Comparison of ENCODE assay signal across 1 cellular context in genomic region chr7:129825554-129826267, GRCh38.
TF ChIP-seq lines count a peak whose summit lies in the region.

No MANE protein-coding gene starts in this region.

TF ChIP-seq in K562, 482 proteins besides CTCF, POLR2A, EP300 and RAD21 (continued from another document and continues in another):
- TF ChIP-seq, protein P1, sequence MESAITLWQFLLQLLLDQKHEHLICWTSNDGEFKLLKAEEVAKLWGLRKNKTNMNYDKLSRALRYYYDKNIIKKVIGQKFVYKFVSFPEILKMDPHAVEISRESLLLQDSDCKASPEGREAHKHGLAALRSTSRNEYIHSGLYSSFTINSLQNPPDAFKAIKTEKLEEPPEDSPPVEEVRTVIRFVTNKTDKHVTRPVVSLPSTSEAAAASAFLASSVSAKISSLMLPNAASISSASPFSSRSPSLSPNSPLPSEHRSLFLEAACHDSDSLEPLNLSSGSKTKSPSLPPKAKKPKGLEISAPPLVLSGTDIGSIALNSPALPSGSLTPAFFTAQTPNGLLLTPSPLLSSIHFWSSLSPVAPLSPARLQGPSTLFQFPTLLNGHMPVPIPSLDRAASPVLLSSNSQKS (CRISPR knock-in tag; IDR thresholded peaks at IDR 0.05) = 0 out of 2 replicates have a peak, but pooled peaks have one; percentile 66
- TF ChIP-seq, protein P2, sequence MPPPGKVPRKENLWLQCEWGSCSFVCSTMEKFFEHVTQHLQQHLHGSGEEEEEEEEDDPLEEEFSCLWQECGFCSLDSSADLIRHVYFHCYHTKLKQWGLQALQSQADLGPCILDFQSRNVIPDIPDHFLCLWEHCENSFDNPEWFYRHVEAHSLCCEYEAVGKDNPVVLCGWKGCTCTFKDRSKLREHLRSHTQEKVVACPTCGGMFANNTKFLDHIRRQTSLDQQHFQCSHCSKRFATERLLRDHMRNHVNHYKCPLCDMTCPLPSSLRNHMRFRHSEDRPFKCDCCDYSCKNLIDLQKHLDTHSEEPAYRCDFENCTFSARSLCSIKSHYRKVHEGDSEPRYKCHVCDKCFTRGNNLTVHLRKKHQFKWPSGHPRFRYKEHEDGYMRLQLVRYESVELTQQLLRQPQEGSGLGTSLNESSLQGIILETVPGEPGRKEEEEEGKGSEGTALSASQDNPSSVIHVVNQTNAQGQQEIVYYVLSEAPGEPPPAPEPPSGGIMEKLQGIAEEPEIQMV (tag; conservative IDR thresholded peaks at IDR 0.05; ENCODE audit: low read depth) = no peak
- TF ChIP-seq, protein P3, sequence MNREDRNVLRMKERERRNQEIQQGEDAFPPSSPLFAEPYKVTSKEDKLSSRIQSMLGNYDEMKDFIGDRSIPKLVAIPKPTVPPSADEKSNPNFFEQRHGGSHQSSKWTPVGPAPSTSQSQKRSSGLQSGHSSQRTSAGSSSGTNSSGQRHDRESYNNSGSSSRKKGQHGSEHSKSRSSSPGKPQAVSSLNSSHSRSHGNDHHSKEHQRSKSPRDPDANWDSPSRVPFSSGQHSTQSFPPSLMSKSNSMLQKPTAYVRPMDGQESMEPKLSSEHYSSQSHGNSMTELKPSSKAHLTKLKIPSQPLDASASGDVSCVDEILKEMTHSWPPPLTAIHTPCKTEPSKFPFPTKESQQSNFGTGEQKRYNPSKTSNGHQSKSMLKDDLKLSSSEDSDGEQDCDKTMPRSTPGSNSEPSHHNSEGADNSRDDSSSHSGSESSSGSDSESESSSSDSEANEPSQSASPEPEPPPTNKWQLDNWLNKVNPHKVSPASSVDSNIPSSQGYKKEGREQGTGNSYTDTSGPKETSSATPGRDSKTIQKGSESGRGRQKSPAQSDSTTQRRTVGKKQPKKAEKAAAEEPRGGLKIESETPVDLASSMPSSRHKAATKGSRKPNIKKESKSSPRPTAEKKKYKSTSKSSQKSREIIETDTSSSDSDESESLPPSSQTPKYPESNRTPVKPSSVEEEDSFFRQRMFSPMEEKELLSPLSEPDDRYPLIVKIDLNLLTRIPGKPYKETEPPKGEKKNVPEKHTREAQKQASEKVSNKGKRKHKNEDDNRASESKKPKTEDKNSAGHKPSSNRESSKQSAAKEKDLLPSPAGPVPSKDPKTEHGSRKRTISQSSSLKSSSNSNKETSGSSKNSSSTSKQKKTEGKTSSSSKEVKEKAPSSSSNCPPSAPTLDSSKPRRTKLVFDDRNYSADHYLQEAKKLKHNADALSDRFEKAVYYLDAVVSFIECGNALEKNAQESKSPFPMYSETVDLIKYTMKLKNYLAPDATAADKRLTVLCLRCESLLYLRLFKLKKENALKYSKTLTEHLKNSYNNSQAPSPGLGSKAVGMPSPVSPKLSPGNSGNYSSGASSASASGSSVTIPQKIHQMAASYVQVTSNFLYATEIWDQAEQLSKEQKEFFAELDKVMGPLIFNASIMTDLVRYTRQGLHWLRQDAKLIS (CRISPR knock-in tag; IDR thresholded peaks at IDR 0.05) = 0 out of 2 replicates have a peak, but pooled peaks have one; percentile 49
- no peak for TF ChIP-seq RFX7 (CRISPR knock-in tag; IDR thresholded peaks at IDR 0.05)
- 0 out of 4 replicates have a peak, but pooled peaks of 1 of the 2 experiments have one; percentile 16 for TF ChIP-seq NRF1 (conservative IDR thresholded peaks at IDR 0.05 in 1 of 2, IDR thresholded peaks at IDR 0.05 in 1 of 2)
- TF ChIP-seq, protein P4, sequence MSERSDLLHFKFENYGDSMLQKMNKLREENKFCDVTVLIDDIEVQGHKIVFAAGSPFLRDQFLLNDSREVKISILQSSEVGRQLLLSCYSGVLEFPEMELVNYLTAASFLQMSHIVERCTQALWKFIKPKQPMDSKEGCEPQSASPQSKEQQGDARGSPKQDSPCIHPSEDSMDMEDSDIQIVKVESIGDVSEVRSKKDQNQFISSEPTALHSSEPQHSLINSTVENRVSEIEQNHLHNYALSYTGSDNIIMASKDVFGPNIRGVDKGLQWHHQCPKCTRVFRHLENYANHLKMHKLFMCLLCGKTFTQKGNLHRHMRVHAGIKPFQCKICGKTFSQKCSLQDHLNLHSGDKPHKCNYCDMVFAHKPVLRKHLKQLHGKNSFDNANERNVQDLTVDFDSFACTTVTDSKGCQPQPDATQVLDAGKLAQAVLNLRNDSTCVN (CRISPR knock-in tag; IDR thresholded peaks at IDR 0.05) = 0 out of 2 replicates have a peak, but pooled peaks have one; percentile 7
- TF ChIP-seq MTF1 (CRISPR knock-in tag; IDR thresholded peaks at IDR 0.05; ENCODE audit: borderline replicate concordance) = peak; percentile 71; the same call in 1 of the 2 replicates
- peak; percentile 55; the same call in 1 of the 2 replicates for TF ChIP-seq PHB (CRISPR knock-in tag; IDR thresholded peaks at IDR 0.05)
- 0 out of 2 replicates have a peak, but pooled peaks have one; percentile 38 for TF ChIP-seq CBX5 (IDR thresholded peaks at IDR 0.05; ENCODE audit: borderline replicate concordance, low read depth)
- no peak for TF ChIP-seq ELF2 (CRISPR knock-in tag; IDR thresholded peaks at IDR 0.05)
- peak; percentile 75; the same call in 1 of the 2 replicates for TF ChIP-seq GATAD2A (IDR thresholded peaks at IDR 0.05)
- peak; percentile 71 for TF ChIP-seq ARID2 (IDR thresholded peaks at IDR 0.05)
- no peak for TF ChIP-seq ETV1 (tag; conservative IDR thresholded peaks at IDR 0.05; ENCODE audit: low read depth)
- TF ChIP-seq, protein P5, sequence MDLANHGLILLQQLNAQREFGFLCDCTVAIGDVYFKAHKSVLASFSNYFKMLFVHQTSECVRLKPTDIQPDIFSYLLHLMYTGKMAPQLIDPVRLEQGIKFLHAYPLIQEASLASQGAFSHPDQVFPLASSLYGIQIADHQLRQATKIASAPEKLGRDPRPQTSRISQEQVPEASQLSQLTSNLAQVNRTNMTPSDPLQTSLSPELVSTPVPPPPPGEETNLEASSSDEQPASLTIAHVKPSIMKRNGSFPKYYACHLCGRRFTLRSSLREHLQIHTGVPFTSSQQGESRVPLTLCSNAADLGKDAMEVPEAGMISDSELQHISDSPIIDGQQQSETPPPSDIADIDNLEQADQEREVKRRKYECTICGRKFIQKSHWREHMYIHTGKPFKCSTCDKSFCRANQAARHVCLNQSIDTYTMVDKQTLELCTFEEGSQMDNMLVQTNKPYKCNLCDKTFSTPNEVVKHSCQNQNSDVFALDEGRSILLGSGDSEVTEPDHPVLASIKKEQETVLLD (IDR thresholded peaks at IDR 0.05) = 0 out of 2 replicates have a peak, but pooled peaks have one; percentile 59
- TF ChIP-seq FOSL1 (tag; conservative IDR thresholded peaks at IDR 0.05) = 0 out of 2 replicates have a peak, but pooled peaks have one; percentile 29
- TF ChIP-seq SMAD4 (CRISPR knock-in tag; conservative IDR thresholded peaks at IDR 0.05) = 0 out of 2 replicates have a peak, but pooled peaks have one; percentile 6
- TF ChIP-seq RB1 (IDR thresholded peaks at IDR 0.05; ENCODE audit: low read depth) = peak; percentile 77; the same call in 1 of the 2 replicates
- TF ChIP-seq ZFX (CRISPR knock-in tag; IDR thresholded peaks at IDR 0.05) = peak; percentile 68
- no peak for TF ChIP-seq WHSC1 (IDR thresholded peaks at IDR 0.05; ENCODE audit: low read length)
- TF ChIP-seq, protein P6, sequence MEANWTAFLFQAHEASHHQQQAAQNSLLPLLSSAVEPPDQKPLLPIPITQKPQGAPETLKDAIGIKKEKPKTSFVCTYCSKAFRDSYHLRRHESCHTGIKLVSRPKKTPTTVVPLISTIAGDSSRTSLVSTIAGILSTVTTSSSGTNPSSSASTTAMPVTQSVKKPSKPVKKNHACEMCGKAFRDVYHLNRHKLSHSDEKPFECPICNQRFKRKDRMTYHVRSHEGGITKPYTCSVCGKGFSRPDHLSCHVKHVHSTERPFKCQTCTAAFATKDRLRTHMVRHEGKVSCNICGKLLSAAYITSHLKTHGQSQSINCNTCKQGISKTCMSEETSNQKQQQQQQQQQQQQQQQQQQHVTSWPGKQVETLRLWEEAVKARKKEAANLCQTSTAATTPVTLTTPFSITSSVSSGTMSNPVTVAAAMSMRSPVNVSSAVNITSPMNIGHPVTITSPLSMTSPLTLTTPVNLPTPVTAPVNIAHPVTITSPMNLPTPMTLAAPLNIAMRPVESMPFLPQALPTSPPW (CRISPR knock-in tag; IDR thresholded peaks at IDR 0.05) = peak; percentile 98
- TF ChIP-seq RAD51 (IDR thresholded peaks at IDR 0.05; ENCODE audit: borderline replicate concordance, low read depth) = no peak
- TF ChIP-seq MAZ (CRISPR knock-in tag; conservative IDR thresholded peaks at IDR 0.05 in 1 of 2, IDR thresholded peaks at IDR 0.05 in 1 of 2) = peak; percentile 90 to 97
- no peak for TF ChIP-seq HDAC6 (IDR thresholded peaks at IDR 0.05; ENCODE audit: low read depth, low read length)
- no peak for TF ChIP-seq ZNF764 (CRISPR knock-in tag; IDR thresholded peaks at IDR 0.05; ENCODE audit: low read depth)
- TF ChIP-seq, protein P7, sequence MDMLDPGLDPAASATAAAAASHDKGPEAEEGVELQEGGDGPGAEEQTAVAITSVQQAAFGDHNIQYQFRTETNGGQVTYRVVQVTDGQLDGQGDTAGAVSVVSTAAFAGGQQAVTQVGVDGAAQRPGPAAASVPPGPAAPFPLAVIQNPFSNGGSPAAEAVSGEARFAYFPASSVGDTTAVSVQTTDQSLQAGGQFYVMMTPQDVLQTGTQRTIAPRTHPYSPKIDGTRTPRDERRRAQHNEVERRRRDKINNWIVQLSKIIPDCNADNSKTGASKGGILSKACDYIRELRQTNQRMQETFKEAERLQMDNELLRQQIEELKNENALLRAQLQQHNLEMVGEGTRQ (CRISPR knock-in tag; IDR thresholded peaks at IDR 0.05) = no peak
- TF ChIP-seq CREB1 (IDR thresholded peaks at IDR 0.05) = no peak
- TF ChIP-seq CREB1 (CRISPR knock-in tag; IDR thresholded peaks at IDR 0.05) = 0 out of 2 replicates have a peak, but pooled peaks have one; percentile 52
- no peak for TF ChIP-seq CHD4 (IDR thresholded peaks at IDR 0.05; ENCODE audit: insufficient read depth, insufficient replicate concordance, low read depth, low read length, poor library complexity, severe bottlenecking)
- TF ChIP-seq, protein P8, sequence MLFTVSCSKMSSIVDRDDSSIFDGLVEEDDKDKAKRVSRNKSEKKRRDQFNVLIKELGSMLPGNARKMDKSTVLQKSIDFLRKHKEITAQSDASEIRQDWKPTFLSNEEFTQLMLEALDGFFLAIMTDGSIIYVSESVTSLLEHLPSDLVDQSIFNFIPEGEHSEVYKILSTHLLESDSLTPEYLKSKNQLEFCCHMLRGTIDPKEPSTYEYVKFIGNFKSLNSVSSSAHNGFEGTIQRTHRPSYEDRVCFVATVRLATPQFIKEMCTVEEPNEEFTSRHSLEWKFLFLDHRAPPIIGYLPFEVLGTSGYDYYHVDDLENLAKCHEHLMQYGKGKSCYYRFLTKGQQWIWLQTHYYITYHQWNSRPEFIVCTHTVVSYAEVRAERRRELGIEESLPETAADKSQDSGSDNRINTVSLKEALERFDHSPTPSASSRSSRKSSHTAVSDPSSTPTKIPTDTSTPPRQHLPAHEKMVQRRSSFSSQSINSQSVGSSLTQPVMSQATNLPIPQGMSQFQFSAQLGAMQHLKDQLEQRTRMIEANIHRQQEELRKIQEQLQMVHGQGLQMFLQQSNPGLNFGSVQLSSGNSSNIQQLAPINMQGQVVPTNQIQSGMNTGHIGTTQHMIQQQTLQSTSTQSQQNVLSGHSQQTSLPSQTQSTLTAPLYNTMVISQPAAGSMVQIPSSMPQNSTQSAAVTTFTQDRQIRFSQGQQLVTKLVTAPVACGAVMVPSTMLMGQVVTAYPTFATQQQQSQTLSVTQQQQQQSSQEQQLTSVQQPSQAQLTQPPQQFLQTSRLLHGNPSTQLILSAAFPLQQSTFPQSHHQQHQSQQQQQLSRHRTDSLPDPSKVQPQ (CRISPR knock-in tag; IDR thresholded peaks at IDR 0.05; ENCODE audit: borderline replicate concordance) = peak; percentile 51; the same call in 1 of the 2 replicates
- peak; percentile 33 for TF ChIP-seq HMGN3 (IDR thresholded peaks at IDR 0.05; ENCODE audit: borderline replicate concordance, extremely low read depth, insufficient read length, low read depth, low read length)
- peak in 1 of 2 experiments; percentile 53; a peak in 1 of 4 replicates for TF ChIP-seq ZNF639 (CRISPR knock-in tag; conservative IDR thresholded peaks at IDR 0.05 in 1 of 2, IDR thresholded peaks at IDR 0.05 in 1 of 2)
- TF ChIP-seq HDAC1 (IDR thresholded peaks at IDR 0.05) = peak in 1 of 2 experiments; percentile 11; a peak in 1 of 4 replicates
- TF ChIP-seq TOE1 (IDR thresholded peaks at IDR 0.05; ENCODE audit: borderline replicate concordance) = peak; percentile 22; the same call in 1 of the 2 replicates
- TF ChIP-seq TOE1 (CRISPR knock-in tag; IDR thresholded peaks at IDR 0.05; ENCODE audit: borderline replicate concordance, low read depth) = no peak
- TF ChIP-seq SMARCA5 (IDR thresholded peaks at IDR 0.05) = no peak
- 0 out of 2 replicates have a peak, but pooled peaks have one; percentile 69 for TF ChIP-seq HLTF (IDR thresholded peaks at IDR 0.05)
- TF ChIP-seq, protein P9, sequence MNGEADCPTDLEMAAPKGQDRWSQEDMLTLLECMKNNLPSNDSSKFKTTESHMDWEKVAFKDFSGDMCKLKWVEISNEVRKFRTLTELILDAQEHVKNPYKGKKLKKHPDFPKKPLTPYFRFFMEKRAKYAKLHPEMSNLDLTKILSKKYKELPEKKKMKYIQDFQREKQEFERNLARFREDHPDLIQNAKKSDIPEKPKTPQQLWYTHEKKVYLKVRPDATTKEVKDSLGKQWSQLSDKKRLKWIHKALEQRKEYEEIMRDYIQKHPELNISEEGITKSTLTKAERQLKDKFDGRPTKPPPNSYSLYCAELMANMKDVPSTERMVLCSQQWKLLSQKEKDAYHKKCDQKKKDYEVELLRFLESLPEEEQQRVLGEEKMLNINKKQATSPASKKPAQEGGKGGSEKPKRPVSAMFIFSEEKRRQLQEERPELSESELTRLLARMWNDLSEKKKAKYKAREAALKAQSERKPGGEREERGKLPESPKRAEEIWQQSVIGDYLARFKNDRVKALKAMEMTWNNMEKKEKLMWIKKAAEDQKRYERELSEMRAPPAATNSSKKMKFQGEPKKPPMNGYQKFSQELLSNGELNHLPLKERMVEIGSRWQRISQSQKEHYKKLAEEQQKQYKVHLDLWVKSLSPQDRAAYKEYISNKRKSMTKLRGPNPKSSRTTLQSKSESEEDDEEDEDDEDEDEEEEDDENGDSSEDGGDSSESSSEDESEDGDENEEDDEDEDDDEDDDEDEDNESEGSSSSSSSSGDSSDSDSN (IDR thresholded peaks at IDR 0.05; ENCODE audit: borderline replicate concordance in 1 of 2, low read depth in 2 of 2, low read length in 2 of 2) = no peak
- TF ChIP-seq, protein P10, sequence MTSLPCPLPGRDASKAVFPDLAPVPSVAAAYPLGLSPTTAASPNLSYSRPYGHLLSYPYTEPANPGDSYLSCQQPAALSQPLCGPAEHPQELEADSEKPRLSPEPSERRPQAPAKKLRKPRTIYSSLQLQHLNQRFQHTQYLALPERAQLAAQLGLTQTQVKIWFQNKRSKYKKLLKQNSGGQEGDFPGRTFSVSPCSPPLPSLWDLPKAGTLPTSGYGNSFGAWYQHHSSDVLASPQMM (CRISPR knock-in tag; IDR thresholded peaks at IDR 0.05) = no peak
- TF ChIP-seq NR3C1 (CRISPR knock-in tag; IDR thresholded peaks at IDR 0.05) = 0 out of 2 replicates have a peak, but pooled peaks have one; percentile 50
- peak; percentile 40; the same call in 1 of the 2 replicates for TF ChIP-seq KLF1 (tag; IDR thresholded peaks at IDR 0.05)
- TF ChIP-seq KDM4B (IDR thresholded peaks at IDR 0.05; ENCODE audit: borderline replicate concordance in 2 of 2, low read depth in 1 of 2) = no peak
